Comparison of ENCODE assay signal across 8 cellular contexts in genomic region chr16:28923652-28924398, GRCh38. TPM values are rescaled to one million over a fixed set of nuclear protein-coding genes. Genes with fewer than 3 reads are reported as not detected.
A peak's percentile ranks its signal among the peaks of the same experiment; 100 is the strongest.
DNase-seq lines count a peak whose midpoint lies in the region; ATAC-seq and TF ChIP-seq lines count a peak whose summit lies in the region.

No MANE protein-coding gene starts in this region.

- H3K36me3 ChIP-seq in left lung = peaks cover 0 to 24% of the 10 kb centered on the region in 2 donors

- peaks cover 8% of the 10 kb centered on the region for H3K36me3 Mint-ChIP-seq in activated CD8-positive, alpha-beta T cell treated with anti-CD3 and anti-CD28 coated beads for 36 hours (ENCODE audit: low read depth)

- CTCF ChIA-PET in GM10248 (lab: Yijun Ruan, JAX) = interaction anchor here (0.7 to 2.3 kb wide), 4 partner anchors 9 to 78 kb away, joined by 3 to 19 read pairs (median 7); partner anchors contain the start of genes CD19 and TUFM
- CTCF ChIA-PET in activated CD8-positive, alpha-beta T cell treated with anti-CD3 and anti-CD28 coated beads for 36 hours (lab: Charles Lee) = interaction anchor here (12.2 kb wide), 1 partner anchor 21 kb away, joined by 87 read pairs; no protein-coding TSS in a partner anchor

- no peaks in the 10 kb centered on the region for H3K27me3 Mint-ChIP-seq in activated CD8-positive, alpha-beta T cell treated with anti-CD3 and anti-CD28 coated beads for 36 hours

- H3K9me3 Mint-ChIP-seq in activated CD8-positive, alpha-beta T cell treated with anti-CD3 and anti-CD28 coated beads for 36 hours = no peaks in the 10 kb centered on the region

- peak overlapping the region in 1 of 2 donors; percentile 99 for H3K27ac ChIP-seq in left lung

- H3K4me3 ChIP-seq in left lung = peak overlapping the region; percentile 75 to 76

- TF ChIP-seq CTCF in GM10248 (IDR thresholded peaks at IDR 0.05; ENCODE audit: control extremely low read depth, extremely low read depth, low read depth, missing control alignments) = no peak
- no peak for TF ChIP-seq CTCF in activated CD8-positive, alpha-beta T cell treated with anti-CD3 and anti-CD28 coated beads for 36 hours (IDR thresholded peaks at IDR 0.05)
- TF ChIP-seq CTCF in left lung (IDR thresholded peaks at IDR 0.05) = no peak

- H3K9me3 ChIP-seq in left lung = no peaks in the 10 kb centered on the region

- ATAC-seq in GM19452 (IDR thresholded peaks at IDR 0.05; ENCODE audit: unreplicated experiment) = peak; percentile 52
- peak; percentile 47 for ATAC-seq in HG03442 (IDR thresholded peaks at IDR 0.05; ENCODE audit: unreplicated experiment)
- ATAC-seq in activated CD8-positive, alpha-beta T cell treated with anti-CD3 and anti-CD28 coated beads for 36 hours = no peak
- ATAC-seq in left lung = peak; percentile 0

- H3K4me3 Mint-ChIP-seq in activated CD8-positive, alpha-beta T cell treated with anti-CD3 and anti-CD28 coated beads for 36 hours = peak overlapping the region; percentile 93

- peak overlapping the region; percentile 71 for H3K27ac Mint-ChIP-seq in activated CD8-positive, alpha-beta T cell treated with anti-CD3 and anti-CD28 coated beads for 36 hours

- no peaks in the 10 kb centered on the region for H3K27me3 ChIP-seq in left lung

- intact Hi-C loops in activated CD8-positive, alpha-beta T cell treated with anti-CD3 and anti-CD28 coated beads for 36 hours (cut with micrococcal nuclease) = no loop called here
- intact Hi-C loops in left lung (cut with DNase I) = no loop called here

- DNase-seq in GM10248 (ENCODE audit: extremely low spot score) (peak; percentile 77), left lung (no peak), activated gamma-delta T cell (lab: John Stamatoyannopoulos, UW) (no peak), T-helper 9 cell (no peak), foreskin melanocyte (no peak)
- no peak for DNase-seq in activated CD8-positive, alpha-beta T cell treated with anti-CD3 and anti-CD28 coated beads for 36 hours

- H3K4me1 Mint-ChIP-seq in activated CD8-positive, alpha-beta T cell treated with anti-CD3 and anti-CD28 coated beads for 36 hours (ENCODE audit: low read depth) = peaks cover 15% of the 10 kb centered on the region

- POLR2A ChIA-PET in GM10248 (lab: Yijun Ruan, JAX) = interaction anchor here (0.6 to 1.2 kb wide), 6 partner anchors 8 to 66 kb away, joined by 3 to 9 read pairs (median 4); no protein-coding TSS in a partner anchor
- POLR2A ChIA-PET in activated CD8-positive, alpha-beta T cell treated with anti-CD3 and anti-CD28 coated beads for 36 hours (lab: Charles Lee) = interaction anchor here (0.9 to 3.7 kb wide), 7 partner anchors 9 to 101 kb away, joined by 3 to 12 read pairs (median 6); partner anchors contain the start of gene ATXN2L

- peaks cover 0 to 11% of the 10 kb centered on the region in 2 donors for H3K4me1 ChIP-seq in left lung

RNA-seq across cellular contexts. Expression of gene RABEP2, which starts 1.2 kb away (rescaled TPM):
- 10 to 100 TPM; 13.1 to 14.0 TPM for total RNA-seq in activated CD8-positive, alpha-beta T cell treated with anti-CD3 and anti-CD28 coated beads for 36 hours
- total RNA-seq in left lung = 10 to 100 TPM; 21.4 to 24.5 TPM

RNA-seq across cellular contexts. Expression of gene CD19, which starts 7.9 kb away (rescaled TPM):
- total RNA-seq in activated CD8-positive, alpha-beta T cell treated with anti-CD3 and anti-CD28 coated beads for 36 hours = 1 to 10 TPM; 1.1 to 1.3 TPM
- total RNA-seq in left lung = under 1 TPM; 0.29 to 0.52 TPM

RNA-seq across cellular contexts. Expression of gene NFATC2IP, which starts 26.9 kb away (rescaled TPM):
- 10 to 100 TPM; 63.8 to 71.8 TPM for total RNA-seq in activated CD8-positive, alpha-beta T cell treated with anti-CD3 and anti-CD28 coated beads for 36 hours
- 10 to 100 TPM; 37.3 to 42.4 TPM for total RNA-seq in left lung

RNA-seq across cellular contexts. Expression of gene ATP2A1, which starts 45.5 kb away (rescaled TPM):
- 1 to 10 TPM; 2.1 to 2.5 TPM for total RNA-seq in activated CD8-positive, alpha-beta T cell treated with anti-CD3 and anti-CD28 coated beads for 36 hours
- under 1 TPM; 0.38 to 0.68 TPM for total RNA-seq in left lung

RNA-seq across cellular contexts. Expression of gene SPNS1, which starts 50.8 kb away (rescaled TPM):
- 10 to 100 TPM; 14.6 to 18.2 TPM for total RNA-seq in activated CD8-positive, alpha-beta T cell treated with anti-CD3 and anti-CD28 coated beads for 36 hours
- 10 to 100 TPM; 52.8 to 61.5 TPM for total RNA-seq in left lung
